Comparison of ENCODE assay signal across 8 cellular contexts in the genomic region with DNA sequence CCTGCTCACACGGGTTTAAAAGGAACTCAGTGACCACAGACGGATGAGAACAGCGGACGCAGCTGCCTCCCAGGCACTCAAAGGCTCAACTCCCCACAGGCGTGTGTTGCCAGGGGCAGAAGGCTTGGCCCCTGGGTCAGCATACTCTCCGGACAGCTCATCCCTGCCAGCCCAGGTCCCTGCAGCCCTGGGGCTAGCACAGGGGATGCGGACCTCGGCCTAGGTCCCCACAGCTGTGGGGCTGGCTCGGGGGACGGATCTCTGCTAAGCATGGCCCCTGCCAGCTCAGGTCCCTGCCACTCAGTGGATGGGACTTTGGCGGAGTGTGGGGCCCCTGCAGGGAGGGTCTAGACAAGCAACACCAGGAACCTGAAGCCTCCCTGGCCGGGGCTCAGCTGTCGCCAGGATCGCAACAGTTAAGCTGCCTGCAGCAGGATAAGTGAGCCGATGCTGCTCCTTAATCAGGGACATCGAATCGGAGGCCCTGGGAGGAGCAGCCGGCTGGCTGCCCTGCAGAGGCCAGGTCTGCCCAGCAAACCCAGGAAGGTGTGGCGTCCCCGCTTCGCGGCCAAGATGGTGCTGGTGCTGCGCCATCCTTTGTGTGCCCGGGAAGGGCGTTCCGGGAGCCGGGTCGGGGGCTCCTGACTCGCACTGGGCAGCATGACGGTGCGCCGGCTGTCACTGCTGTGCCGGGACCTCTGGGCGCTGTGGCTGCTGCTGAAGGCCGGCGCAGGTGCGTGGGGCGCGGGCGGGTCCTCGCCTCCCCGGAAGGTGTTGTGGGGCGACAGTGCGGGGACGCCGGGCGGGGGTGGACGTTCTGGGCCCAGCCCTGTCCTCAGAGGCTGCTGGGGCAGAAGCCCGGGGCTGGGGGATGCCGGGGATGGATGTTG. TPM values are rescaled to one million over a fixed set of nuclear protein-coding genes. Genes with fewer than 3 reads are reported as not detected.
DNase-seq lines count a peak whose midpoint lies in the region; ATAC-seq and TF ChIP-seq lines count a peak whose summit lies in the region.

No MANE protein-coding gene starts in this region.

- DNase-seq in DMS53 treated with DMSO at 0.1 percent for 48 hours (lab: John Stamatoyannopoulos, UW; ENCODE audit: unreplicated experiment), result peak; percentile 45
- DNase-seq in NCI-H2171 (lab: John Stamatoyannopoulos, UW), result peak; percentile 82
- no peak for DNase-seq in epithelial cell of proximal tubule (ENCODE audit: low read depth)
- peak in 51 of 56 donors; percentile 21 to 83 (median 44) for DNase-seq in nucleus accumbens (lab: John Stamatoyannopoulos, UW)
- no peak for DNase-seq in OCI-M1 (lab: John Stamatoyannopoulos, UW)

- ATAC-seq in HG02642 (IDR thresholded peaks at IDR 0.05; ENCODE audit: poor library complexity, unreplicated experiment), result no peak
- no peak for ATAC-seq in HG02885 (IDR thresholded peaks at IDR 0.05; ENCODE audit: poor library complexity, unreplicated experiment)
- ATAC-seq in GM21825 (IDR thresholded peaks at IDR 0.05; ENCODE audit: unreplicated experiment), result no peak

- no peak for TF ChIP-seq CTCF in epithelial cell of proximal tubule (conservative IDR thresholded peaks at IDR 0.05; ENCODE audit: low read depth, low read length)

- peak overlapping the region; percentile 21 for H3K4me3 ChIP-seq in epithelial cell of proximal tubule (ENCODE audit: low read depth, low read length)

RNA-seq across cellular contexts. Expression of gene MCF2L, which starts 32.5 kb away (rescaled TPM):
- 8.0 and 10.8 TPM in 2 replicates for total RNA-seq in epithelial cell of proximal tubule

Comparison
In these comparisons a context has a peak if more than half of its experiments do, and no peak if none do; other contexts are left out.
1. DNase-seq: peak in DMS53 treated with DMSO at 0.1 percent for 48 hours (single experiment), NCI-H2171 (single experiment) and nucleus accumbens (51 of 56); none in epithelial cell of proximal tubule (single experiment) and OCI-M1 (single experiment).